In the genomic region with DNA sequence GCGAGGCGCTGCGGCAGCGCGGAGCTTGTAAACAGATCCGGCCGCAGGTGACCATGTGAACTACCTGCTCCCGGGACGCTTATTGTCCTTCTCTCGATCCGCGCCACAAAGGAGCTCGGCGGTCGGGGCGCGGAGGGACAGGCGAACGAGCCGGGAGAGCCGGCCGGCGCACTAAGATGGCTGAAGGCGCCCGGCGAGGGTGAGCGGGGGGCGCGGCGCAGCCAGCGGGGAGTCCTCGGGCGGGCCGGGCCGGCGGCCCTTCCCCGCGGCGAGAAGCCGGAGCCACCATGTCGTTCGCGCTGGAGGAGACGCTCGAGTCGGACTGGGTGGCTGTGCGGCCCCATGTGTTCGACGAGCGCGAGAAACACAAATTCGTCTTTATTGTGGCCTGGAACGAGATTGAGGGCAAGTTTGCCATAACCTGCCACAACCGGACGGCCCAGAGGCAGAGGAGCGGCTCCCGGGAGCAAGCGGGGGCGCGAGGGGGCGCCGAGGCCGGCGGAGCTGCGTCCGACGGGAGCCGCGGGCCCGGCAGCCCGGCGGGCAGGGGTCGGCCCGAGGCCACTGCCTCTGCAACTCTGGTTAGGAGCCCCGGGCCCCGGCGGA, we compare ENCODE assay signal across 8 cellular contexts. TPM values are rescaled to one million over a fixed set of nuclear protein-coding genes. Genes with fewer than 3 reads are reported as not detected.
DNase-seq lines count a peak whose midpoint lies in the region; ATAC-seq and TF ChIP-seq lines count a peak whose summit lies in the region.

No MANE protein-coding gene starts in this region.

- peak overlapping the region; percentile 81 for H3K4me3 ChIP-seq in parathyroid adenoma (ENCODE audit: low read depth, low read length)

- peaks cover 38% of the 10 kb centered on the region for H3K79me2 ChIP-seq in parathyroid adenoma

- no peaks in the 10 kb centered on the region for H3K9me3 ChIP-seq in parathyroid adenoma (ENCODE audit: control insufficient read depth, low read length)

- H3K27me3 ChIP-seq in parathyroid adenoma (ENCODE audit: control insufficient read depth, insufficient read depth, low read length) = no peaks in the 10 kb centered on the region

- peak overlapping the region; percentile 97 for H3K4me2 ChIP-seq in parathyroid adenoma (ENCODE audit: low read length)

- peak overlapping the region; percentile 84 for H3K27ac ChIP-seq in parathyroid adenoma

- H3K4me1 ChIP-seq in parathyroid adenoma = no peaks in the 10 kb centered on the region

- H3K9ac ChIP-seq in parathyroid adenoma = peak overlapping the region; percentile 64

- peak; percentile 15 for ATAC-seq in HG02610 (IDR thresholded peaks at IDR 0.05; ENCODE audit: unreplicated experiment)

- no peak for TF ChIP-seq CTCF in parathyroid adenoma (IDR thresholded peaks at IDR 0.05)

- intact Hi-C loops in head of caudate nucleus (cut with DNase I) = no loop called here

- H2AFZ ChIP-seq in parathyroid adenoma = peak overlapping the region; percentile 76

- no peaks in the 10 kb centered on the region for H3K36me3 ChIP-seq in parathyroid adenoma (ENCODE audit: control insufficient read depth, insufficient read depth, low read length)

- DNase-seq in NCI-H345 (lab: John Stamatoyannopoulos, UW) = peak; percentile 31
- DNase-seq in NCI-H345 treated with DMSO at 0.1 percent for 48 hours (lab: John Stamatoyannopoulos, UW; ENCODE audit: unreplicated experiment) = no peak
- peak; percentile 8 for DNase-seq in NCI-H460 (ENCODE audit: extremely low read depth, low read depth)
- DNase-seq in activated naive CD4-positive, alpha-beta T cell (lab: John Stamatoyannopoulos, UW) = peak in 3 of 4 experiments; percentile 15 to 30 (median 26)
- DNase-seq in head of caudate nucleus = peak in 32 of 42 donors; percentile 9 to 64 (median 30)
- no peak for DNase-seq in NCI-H187 treated with DMSO at 0.1 percent for 48 hours (lab: John Stamatoyannopoulos, UW)

RNA-seq across cellular contexts. Expression of a gene that starts 0.5 kb away (rescaled TPM):
- 15.7 and 16.5 TPM in 2 replicates for total RNA-seq in NCI-H460 (2014; rRNA removed; shearing (Covaris generic))
- 2.6 and 4.8 TPM in 2 replicates for polyA plus RNA-seq in NCI-H460 (2014; cell fraction: nucleus; rRNA removed)

Comparison
In these comparisons a context has a peak if more than half of its experiments do, and no peak if none do; other contexts are left out.
1. DNase-seq: peak in NCI-H345 (single experiment), NCI-H460 (single experiment), activated naive CD4-positive, alpha-beta T cell (3 of 4) and head of caudate nucleus (32 of 42); none in NCI-H345 treated with DMSO at 0.1 percent for 48 hours (single experiment) and NCI-H187 treated with DMSO at 0.1 percent for 48 hours (single experiment).